9 cellular contexts compared by ENCODE assay signal in genomic region chr5:149735066-149735465, GRCh38. TPM values are rescaled to one million over a fixed set of nuclear protein-coding genes. Genes with fewer than 3 reads are reported as not detected.
A peak's percentile ranks its signal among the peaks of the same experiment; 100 is the strongest.
DNase-seq lines count a peak whose midpoint lies in the region; ATAC-seq, FAIRE-seq and TF ChIP-seq lines count a peak whose summit lies in the region.
"Had no signal": no experiment of that assay in that cellular context is flagged by ENCODE, and none has a peak within 500 bp of the region (broad histone marks: within the 10 kb centered on the region; RNA-seq: fewer than 3 reads in every experiment).

No MANE protein-coding gene starts in this region.

- in situ Hi-C loops in mammary epithelial cell (cut with MboI; ENCODE audit: low sequenced_read_pairs in 2 of 2), result no loop called here

- H3K4me3 ChIP-seq in mammary epithelial cell (replicated peaks in 1 of 3; ENCODE audit: insufficient read depth in 1 of 3, low read depth in 2 of 3, low read length in 3 of 3) (no peak overlapping the region), neutrophil (ENCODE audit: low read depth in 1 of 2, low read length in 1 of 2) (no peak overlapping the region)
- H3K4me3 ChIP-seq: body of pancreas, lung had no signal

- H3K27me3 ChIP-seq in mammary epithelial cell (ENCODE audit: insufficient read depth, low read length) (no peaks in the 10 kb centered on the region), neutrophil (peaks cover 29% of the 10 kb centered on the region)
- H3K27me3 ChIP-seq: body of pancreas had no signal

- H3K4me1 ChIP-seq in mammary epithelial cell (ENCODE audit: insufficient read depth, low read length) (peaks cover 18% of the 10 kb centered on the region), neutrophil (ENCODE audit: control insufficient read depth in 1 of 2, insufficient read depth in 1 of 2, low read depth in 1 of 2, low read length in 1 of 2) (peaks cover 28 to 39% of the 10 kb centered on the region in 2 experiments)

- dilution Hi-C loops in mammary epithelial cell (cut with HindIII; ENCODE audit: low sequenced_read_pairs), result no loop called here

- CTCF ChIA-PET in mammary epithelial cell (lab: Charles Lee; ENCODE audit: low non-redundant PET), result no interaction called here

- H3K36me3 Mint-ChIP-seq in activated T-cell treated with anti-CD3 and anti-CD28 coated beads, Interleukin-2, amount 50 U/mL, for 72 hours (ENCODE audit: insufficient read depth in 2 of 2), result peaks cover 0 to 3% of the 10 kb centered on the region in 2 donors

- intact Hi-C loops in mammary epithelial cell (cut with micrococcal nuclease), result no loop called here

- H3K9me3 Mint-ChIP-seq in activated T-cell treated with anti-CD3 and anti-CD28 coated beads, Interleukin-2, amount 50 U/mL, for 72 hours, result no peaks in the 10 kb centered on the region

- peaks cover 13% of the 10 kb centered on the region for H3K4me1 Mint-ChIP-seq in activated T-cell treated with anti-CD3 and anti-CD28 coated beads, Interleukin-2, amount 50 U/mL, for 72 hours (ENCODE audit: low read depth)

- H3K27me3 Mint-ChIP-seq in activated T-cell treated with anti-CD3 and anti-CD28 coated beads, Interleukin-2, amount 50 U/mL, for 72 hours (ENCODE audit: low read depth), result no peaks in the 10 kb centered on the region

- peaks cover 65% of the 10 kb centered on the region for H3K79me2 ChIP-seq in mammary epithelial cell (ENCODE audit: insufficient read depth, low read length)

- H3K4me2 ChIP-seq in mammary epithelial cell (ENCODE audit: insufficient read depth, low read depth, low read length), result peak overlapping the region; percentile 13

- no peaks in the 10 kb centered on the region for H4K20me1 ChIP-seq in mammary epithelial cell (ENCODE audit: insufficient read depth, low read length)

- DNase-seq in H54 (ENCODE audit: insufficient read length, low spot score), result peak; percentile 43
- peak; percentile 14 for DNase-seq in NCI-H2107 (lab: John Stamatoyannopoulos, UW)
- DNase-seq in mammary epithelial cell, result peak; percentile 12
- no peak for DNase-seq in activated T-cell treated with anti-CD3 and anti-CD28 coated beads, Interleukin-2, amount 50 U/mL, for 72 hours
- no peak for DNase-seq in NCI-H1694 treated with DMSO at 0.1 percent for 48 hours (lab: John Stamatoyannopoulos, UW)

- H3K27ac ChIP-seq in mammary epithelial cell (ENCODE audit: insufficient read depth, low read depth, low read length) (no peak overlapping the region), neutrophil (peak overlapping the region; percentile 17)
- H3K27ac ChIP-seq: body of pancreas had no signal

- TF ChIP-seq POLR2A in H54 (IDR thresholded peaks at IDR 0.05; ENCODE audit: low read depth, low read length), result no peak

- H3K4me3 Mint-ChIP-seq in activated T-cell treated with anti-CD3 and anti-CD28 coated beads, Interleukin-2, amount 50 U/mL, for 72 hours, result no peak overlapping the region

- no peak overlapping the region for H2AFZ ChIP-seq in mammary epithelial cell (ENCODE audit: low read depth, low read length)

- WGBS in mammary epithelial cell (ENCODE audit: low coverage, missing lambda C conversion rate), result 55% methylated on average over 4 of the region's 4 CpGs

- no peak for ATAC-seq in GM18502 (IDR thresholded peaks at IDR 0.05; ENCODE audit: poor library complexity, unreplicated experiment)
- no peak for ATAC-seq in activated T-cell treated with anti-CD3 and anti-CD28 coated beads, Interleukin-2, amount 50 U/mL, for 72 hours (replicated peaks in 1 of 2)
- ATAC-seq: body of pancreas had no signal

- no peaks in the 10 kb centered on the region for H3K9me3 ChIP-seq in mammary epithelial cell (replicated peaks; ENCODE audit: insufficient read depth, low read length)
- no peaks in the 10 kb centered on the region for H3K9me3 ChIP-seq in neutrophil
- H3K9me3 ChIP-seq: body of pancreas had no signal

- BruUV-seq in mammary epithelial cell (replicated peaks; lab: Mats Ljungman, UMichigan), result no TSS peak

- peaks cover 3% of the 10 kb centered on the region for H3K36me3 ChIP-seq in mammary epithelial cell (ENCODE audit: insufficient read depth, low read length)
- no peaks in the 10 kb centered on the region for H3K36me3 ChIP-seq in neutrophil

- no peak overlapping the region for H3K27ac Mint-ChIP-seq in activated T-cell treated with anti-CD3 and anti-CD28 coated beads, Interleukin-2, amount 50 U/mL, for 72 hours

- peak; percentile 15 for FAIRE-seq in H54 (lab: Jason Lieb, UNC)

- TF ChIP-seq CTCF in mammary epithelial cell (conservative IDR thresholded peaks at IDR 0.05 in 1 of 2, IDR thresholded peaks at IDR 0.05 in 1 of 2; ENCODE audit: extremely low read depth in 1 of 2, insufficient read depth in 1 of 2, low read depth in 1 of 2, low read length in 2 of 2), result no peak
- TF ChIP-seq CTCF in neutrophil (IDR thresholded peaks at IDR 0.05), result no peak

- H3K9ac ChIP-seq in mammary epithelial cell (ENCODE audit: insufficient read depth, low read length), result no peak overlapping the region

RNA-seq across cellular contexts. Expression of gene PPARGC1B, which starts 5.0 kb away (rescaled TPM):
- 1 to 10 TPM; 4.2 to 7.0 TPM for total RNA-seq in mammary epithelial cell
- polyA plus RNA-seq in mammary epithelial cell, result 2.0 TPM
- polyA minus RNA-seq in mammary epithelial cell, result 9.0 TPM
- total RNA-seq in activated T-cell treated with anti-CD3 and anti-CD28 coated beads, Interleukin-2, amount 50 U/mL, for 72 hours, result 1 to 10 TPM; 3.1 to 5.2 TPM

Comparison
In these comparisons a context has a peak if more than half of its experiments do, and no peak if none do; other contexts are left out.
1. DNase-seq: peak in H54 (single experiment), NCI-H2107 (single experiment) and mammary epithelial cell (single experiment); none in activated T-cell treated with anti-CD3 and anti-CD28 coated beads, Interleukin-2, amount 50 U/mL, for 72 hours (0 of 2) and NCI-H1694 treated with DMSO at 0.1 percent for 48 hours (single experiment).